17 cellular contexts compared by ENCODE assay signal in genomic region chr2:216119144-216119543, GRCh38. TPM values are rescaled to one million over a fixed set of nuclear protein-coding genes. Genes with fewer than 3 reads are reported as not detected.
DNase-seq lines count a peak whose midpoint lies in the region; ATAC-seq and TF ChIP-seq lines count a peak whose summit lies in the region.
"Had no signal": no experiment of that assay in that cellular context is flagged by ENCODE, and none has a peak within 500 bp of the region (broad histone marks: within the 10 kb centered on the region; RNA-seq: fewer than 3 reads in every experiment).

No MANE protein-coding gene starts in this region.

- H3K4me3 Mint-ChIP-seq in activated CD4-positive, alpha-beta T cell treated with anti-CD3 and anti-CD28 coated beads, Interleukin-2, amount 10 ng/mL, durations not matched to agents 7 days and 5 days = peak overlapping the region; percentile 0
- H3K4me3 Mint-ChIP-seq in T-helper 17 cell = peak overlapping the region; percentile 19
- H3K4me3 Mint-ChIP-seq: naive B cell had no signal

- POLR2A ChIA-PET in activated CD4-positive, alpha-beta T cell treated with anti-CD3 and anti-CD28 coated beads, Interleukin-2, amount 10 ng/mL, durations not matched to agents 7 days and 5 days (lab: Charles Lee) = interaction anchor here (0.5 to 1.0 kb wide), 3 partner anchors 11 to 378 kb away, joined by 3 to 4 read pairs (median 4); no protein-coding TSS in a partner anchor

- no peaks in the 10 kb centered on the region for H3K27me3 ChIP-seq in heart right ventricle

- H3K9me3 Mint-ChIP-seq in activated CD4-positive, alpha-beta T cell treated with anti-CD3 and anti-CD28 coated beads, Interleukin-2, amount 10 ng/mL, durations not matched to agents 7 days and 5 days = no peaks in the 10 kb centered on the region
- H3K9me3 Mint-ChIP-seq: naive B cell had no signal

- intact Hi-C loops in heart right ventricle (cut with DNase I) = loop anchor here in 1 of 10 donors (10.0 kb wide), 1 partner anchor 296 kb away; the partner anchor contains the start of gene SMARCAL1

- no peak for DNase-seq in activated CD4-positive, alpha-beta T cell treated with anti-CD3 and anti-CD28 coated beads, Interleukin-2, amount 10 ng/mL, durations not matched to agents 7 days and 5 days
- no peak for DNase-seq in activated CD4-positive, alpha-beta T cell treated with anti-CD3 and anti-CD28 coated beads for 48 hours
- DNase-seq in T-helper 17 cell (no peak), pons (ENCODE audit: low spot score) (peak; percentile 76), NCI-H510A treated with DMSO at 0.1 percent for 48 hours (lab: John Stamatoyannopoulos, UW) (no peak), heart right ventricle (no peak)
- DNase-seq: activated gamma-delta T cell, Kasumi-1, naive B cell, NCI-H2171, NCI-H82, PC-9 had no signal

- H3K4me3 ChIP-seq in heart right ventricle = no peak overlapping the region
- H3K4me3 ChIP-seq: lung, PC-9 had no signal

- CTCF ChIA-PET in activated CD4-positive, alpha-beta T cell treated with anti-CD3 and anti-CD28 coated beads, Interleukin-2, amount 10 ng/mL, durations not matched to agents 7 days and 5 days (lab: Charles Lee) = interaction anchor here (0.6 to 3.7 kb wide), 7 partner anchors 10 to 565 kb away, joined by 3 to 19 read pairs (median 3); partner anchors contain the start of gene XRCC5

- H3K4me1 ChIP-seq in heart right ventricle = peaks cover 0 to 48% (median 17%) of the 10 kb centered on the region in 9 donors

- H3K36me3 ChIP-seq in heart right ventricle = peaks cover 0 to 94% (median 57%) of the 10 kb centered on the region in 9 donors

- H3K9me3 ChIP-seq in T-helper 17 cell (ENCODE audit: control insufficient read depth, low read length, poor library complexity, severe bottlenecking) (no peaks in the 10 kb centered on the region), heart right ventricle (no peaks in the 10 kb centered on the region)

- peaks cover 92% of the 10 kb centered on the region for H3K36me3 Mint-ChIP-seq in activated CD4-positive, alpha-beta T cell treated with anti-CD3 and anti-CD28 coated beads, Interleukin-2, amount 10 ng/mL, durations not matched to agents 7 days and 5 days (ENCODE audit: low read depth)
- peaks cover 17% of the 10 kb centered on the region for H3K36me3 Mint-ChIP-seq in T-helper 17 cell (ENCODE audit: low read depth)

- 83 to 88% methylated on average over 2 of the region's 2 CpGs for WGBS in heart right ventricle, 2 donors

- H3K27ac ChIP-seq in cingulate gyrus (ENCODE audit: low read depth, low read length) (peak overlapping the region; percentile 39), heart right ventricle (no peak overlapping the region)
- H3K27ac ChIP-seq: C4-2B, PC-9 had no signal

- H3K27me3 Mint-ChIP-seq in activated CD4-positive, alpha-beta T cell treated with anti-CD3 and anti-CD28 coated beads, Interleukin-2, amount 10 ng/mL, durations not matched to agents 7 days and 5 days = no peaks in the 10 kb centered on the region
- no peaks in the 10 kb centered on the region for H3K27me3 Mint-ChIP-seq in T-helper 17 cell
- H3K27me3 Mint-ChIP-seq: naive B cell had no signal

- peak overlapping the region; percentile 87 for H3K27ac Mint-ChIP-seq in activated CD4-positive, alpha-beta T cell treated with anti-CD3 and anti-CD28 coated beads, Interleukin-2, amount 10 ng/mL, durations not matched to agents 7 days and 5 days
- no peak overlapping the region for H3K27ac Mint-ChIP-seq in T-helper 17 cell

- no peak for ATAC-seq in T-helper 17 cell
- ATAC-seq in heart right ventricle = no peak
- ATAC-seq in GM18511 (IDR thresholded peaks at IDR 0.05; ENCODE audit: unreplicated experiment) = no peak
- ATAC-seq: esophagus mucosa had no signal

- TF ChIP-seq CTCF in heart right ventricle (IDR thresholded peaks at IDR 0.05) = no peak

- peaks cover 82% of the 10 kb centered on the region for H3K4me1 Mint-ChIP-seq in activated CD4-positive, alpha-beta T cell treated with anti-CD3 and anti-CD28 coated beads, Interleukin-2, amount 10 ng/mL, durations not matched to agents 7 days and 5 days
- peaks cover 42% of the 10 kb centered on the region for H3K4me1 Mint-ChIP-seq in T-helper 17 cell

RNA-seq across cellular contexts. Expression of gene XRCC5, which starts 10.0 kb away (rescaled TPM):
- 100 to 1,000 TPM; 292 to 331 TPM for total RNA-seq in activated CD4-positive, alpha-beta T cell treated with anti-CD3 and anti-CD28 coated beads, Interleukin-2, amount 10 ng/mL, durations not matched to agents 7 days and 5 days
- total RNA-seq in T-helper 17 cell (100 to 1,000 TPM; 151 to 161 TPM), heart right ventricle (100 to 1,000 TPM; 112 to 163 (median 137) TPM)
- 10 to 100 TPM; 35.6 to 77.5 TPM for polyA plus RNA-seq in heart right ventricle

RNA-seq across cellular contexts. Expression of gene TMEM169, which starts 37.4 kb away (rescaled TPM):
- 1 to 10 TPM; 2.6 to 3.0 TPM for total RNA-seq in activated CD4-positive, alpha-beta T cell treated with anti-CD3 and anti-CD28 coated beads, Interleukin-2, amount 10 ng/mL, durations not matched to agents 7 days and 5 days
- total RNA-seq in T-helper 17 cell = 1 to 10 TPM; 1.6 to 2.2 TPM
- under 1 TPM in 8 of 10 donors, not detected in 2; 0.11 to 0.97 (median 0.23) TPM for total RNA-seq in heart right ventricle
- under 1 TPM; 0.10 to 0.15 TPM for polyA plus RNA-seq in heart right ventricle

RNA-seq across cellular contexts. Expression of gene PECR, which starts 37.5 kb away (rescaled TPM):
- 10 to 100 TPM; 29.6 to 31.5 TPM for total RNA-seq in activated CD4-positive, alpha-beta T cell treated with anti-CD3 and anti-CD28 coated beads, Interleukin-2, amount 10 ng/mL, durations not matched to agents 7 days and 5 days
- total RNA-seq in T-helper 17 cell (10 to 100 TPM; 16.9 to 18.7 TPM), heart right ventricle (1 to 10 TPM; 3.3 to 6.6 (median 4.1) TPM)
- 1 to 10 TPM; 2.0 to 4.4 TPM for polyA plus RNA-seq in heart right ventricle
